In genomic region chr16:56336711-56337110, GRCh38 we compare ENCODE assay signal across 23 cellular contexts.
"Had no signal": no experiment of that assay in that cellular context is flagged by ENCODE, and none has a peak within 500 bp of the region (broad histone marks: within the 10 kb centered on the region; RNA-seq: fewer than 3 reads in every experiment).

No MANE protein-coding gene starts in this region.

- H3K36me3 Mint-ChIP-seq: activated CD4-positive, alpha-beta memory T cell treated with anti-CD3 and anti-CD28 coated beads for 36 hours; naive B cell; type B pancreatic cell had no signal

- H3K27me3 ChIP-seq: colonic mucosa, ovary, uterus had no signal

- ATAC-seq: activated CD4-positive, alpha-beta T cell treated with anti-CD3 and anti-CD28 coated beads for 36 hours; activated T-helper 17 cell treated with anti-CD3 and anti-CD28 coated beads, Interleukin-2, amount 50 U/mL, for 72 hours; effector memory CD8-positive, alpha-beta T cell had no signal

- DNase-seq: activated CD4-positive, alpha-beta memory T cell treated with anti-CD3 and anti-CD28 coated beads for 36 hours; activated CD4-positive, alpha-beta T cell treated with anti-CD3 and anti-CD28 coated beads for 36 hours; activated CD4-positive, CD25-positive, alpha-beta regulatory T cell; activated CD8-positive, alpha-beta memory T cell treated with anti-CD3 and anti-CD28 coated beads, Interleukin-2, amount 50 U/mL, for 4 hours; activated gamma-delta T cell treated with Interleukin-2 at 50 U/mL for 16 hours; activated naive CD4-positive, alpha-beta T cell treated with anti-CD3 and anti-CD28 coated beads, Interleukin-2, amount 50 U/mL, for 16 hours; activated T-cell treated with anti-CD3 and anti-CD28 coated beads, Interleukin-2, amount 50 U/mL, for 1 hour; amniotic stem cell; colonic mucosa; effector memory CD8-positive, alpha-beta T cell; head of caudate nucleus; hippocampal formation; naive B cell; ovary; retina; stimulated activated CD4-positive, alpha-beta T cell treated with anti-CD3 and anti-CD28 coated beads, Interleukin-2, amount 100 ng/mL, for 48 hours; stimulated activated naive CD4-positive, alpha-beta T cell treated with Interleukin-2 at 50 U/mL for 16 hours; uterus had no signal

- H3K9me3 Mint-ChIP-seq: activated CD4-positive, alpha-beta memory T cell treated with anti-CD3 and anti-CD28 coated beads for 36 hours; activated T-helper 17 cell treated with anti-CD3 and anti-CD28 coated beads, Interleukin-2, amount 50 U/mL, for 72 hours; central memory CD8-positive, alpha-beta T cell; effector memory CD8-positive, alpha-beta T cell; type B pancreatic cell had no signal

- H3K27ac ChIP-seq: colonic mucosa, ovary, thoracic aorta, uterus had no signal

- H3K4me3 Mint-ChIP-seq: activated CD4-positive, alpha-beta memory T cell treated with anti-CD3 and anti-CD28 coated beads for 36 hours; activated CD4-positive, alpha-beta T cell treated with anti-CD3 and anti-CD28 coated beads for 36 hours; activated T-helper 17 cell treated with anti-CD3 and anti-CD28 coated beads, Interleukin-2, amount 50 U/mL, for 72 hours; central memory CD8-positive, alpha-beta T cell; effector memory CD8-positive, alpha-beta T cell; naive B cell; type B pancreatic cell had no signal

- H3K9me3 ChIP-seq: colonic mucosa, ovary, thoracic aorta, uterus had no signal

- H3K4me3 ChIP-seq: colonic mucosa, ovary, thoracic aorta, uterus had no signal

- H3K27me3 Mint-ChIP-seq: activated CD4-positive, alpha-beta memory T cell treated with anti-CD3 and anti-CD28 coated beads for 36 hours; activated CD4-positive, alpha-beta T cell treated with anti-CD3 and anti-CD28 coated beads for 36 hours; activated T-helper 17 cell treated with anti-CD3 and anti-CD28 coated beads, Interleukin-2, amount 50 U/mL, for 72 hours; central memory CD8-positive, alpha-beta T cell; effector memory CD8-positive, alpha-beta T cell; naive B cell; progenitor cell of endocrine pancreas; type B pancreatic cell had no signal

- H3K4me1 ChIP-seq: colonic mucosa, uterus had no signal

- H3K36me3 ChIP-seq: colonic mucosa, ovary, thoracic aorta, uterus had no signal

- H3K4me1 Mint-ChIP-seq: activated CD4-positive, alpha-beta T cell treated with anti-CD3 and anti-CD28 coated beads for 36 hours; activated T-helper 17 cell treated with anti-CD3 and anti-CD28 coated beads, Interleukin-2, amount 50 U/mL, for 72 hours; central memory CD8-positive, alpha-beta T cell; naive B cell had no signal
